8 cellular contexts compared by ENCODE assay signal in the genomic region with DNA sequence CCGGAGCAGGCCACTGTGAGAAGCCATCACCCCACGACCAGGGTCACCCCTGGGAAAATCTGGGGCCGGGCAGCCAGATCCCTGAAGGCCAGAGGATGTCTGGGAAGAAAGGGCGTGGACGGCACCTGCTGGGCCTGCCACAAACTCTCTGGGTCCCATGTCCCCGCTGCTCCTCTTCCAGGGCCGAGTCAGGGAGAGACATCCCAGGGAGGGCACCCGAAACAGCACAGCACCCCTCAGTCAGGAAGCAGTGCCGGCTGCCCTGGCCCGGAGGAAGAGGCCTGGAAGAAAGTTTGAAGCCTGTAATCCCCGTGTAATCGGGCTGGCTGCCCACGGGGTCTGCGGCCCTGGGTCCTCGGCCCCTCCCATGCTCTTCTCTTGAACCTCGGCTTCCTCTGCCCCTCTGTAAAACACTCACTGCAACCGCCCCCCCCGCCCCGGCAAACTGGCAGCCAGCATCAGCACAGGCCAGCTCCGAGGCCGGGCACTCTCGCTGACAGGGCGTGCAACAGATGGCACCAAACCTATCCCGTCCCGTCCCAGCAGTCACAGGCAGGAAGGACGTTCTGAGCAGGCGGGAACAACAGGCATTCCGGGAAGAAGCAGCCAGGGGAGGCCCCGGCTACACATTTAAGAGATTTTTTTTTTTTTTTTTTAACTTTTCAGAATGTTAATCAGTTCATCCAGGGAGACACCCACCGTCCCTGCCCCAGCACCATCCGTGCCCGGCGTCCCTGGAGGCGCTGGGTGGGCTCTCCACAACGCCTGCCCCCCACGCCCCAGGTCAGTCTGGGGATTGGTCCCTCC. TPM values are rescaled to one million over a fixed set of nuclear protein-coding genes. Genes with fewer than 3 reads are reported as not detected.
A peak's percentile ranks its signal among the peaks of the same experiment; 100 is the strongest.
DNase-seq lines count a peak whose midpoint lies in the region; ATAC-seq and TF ChIP-seq lines count a peak whose summit lies in the region.

No MANE protein-coding gene starts in this region.

- no peaks in the 10 kb centered on the region for H3K27me3 Mint-ChIP-seq in activated T-helper 17 cell treated with anti-CD3 and anti-CD28 coated beads, Interleukin-2, amount 50 U/mL, for 72 hours

- DNase-seq in A673 (ENCODE audit: low spot score) (peak; percentile 79), HK-2 (ENCODE audit: unreplicated experiment) (peak; percentile 77), occipital lobe (lab: John Stamatoyannopoulos, UW) (peak; percentile 17), NCI-H345 treated with DMSO at 0.1 percent for 48 hours (lab: John Stamatoyannopoulos, UW; ENCODE audit: unreplicated experiment) (no peak), HEK293T (ENCODE audit: extremely low spot score) (no peak)

- H3K9me3 Mint-ChIP-seq in activated T-helper 17 cell treated with anti-CD3 and anti-CD28 coated beads, Interleukin-2, amount 50 U/mL, for 72 hours, result no peaks in the 10 kb centered on the region

- BruUV-seq in A673 (replicated peaks; lab: Mats Ljungman, UMichigan), result TSS peak; percentile 39

- no peak for TF ChIP-seq POLR2A in gastroesophageal sphincter (IDR thresholded peaks at IDR 0.05)

- TF ChIP-seq EP300 in gastroesophageal sphincter (IDR thresholded peaks at IDR 0.05), result no peak

- peak overlapping the region; percentile 89 for H3K27ac Mint-ChIP-seq in activated T-helper 17 cell treated with anti-CD3 and anti-CD28 coated beads, Interleukin-2, amount 50 U/mL, for 72 hours

- WGBS in gastroesophageal sphincter (ENCODE audit: low coverage in 1 of 2), 2 donors, result 4% methylated on average over 5 to 20 of the region's 36 CpGs

- TF ChIP-seq CTCF in A673 (conservative IDR thresholded peaks at IDR 0.05; ENCODE audit: low read depth, low read length) (no peak), gastroesophageal sphincter (IDR thresholded peaks at IDR 0.05) (no peak)

- peak overlapping the region; percentile 76 for H3K4me3 Mint-ChIP-seq in activated T-helper 17 cell treated with anti-CD3 and anti-CD28 coated beads, Interleukin-2, amount 50 U/mL, for 72 hours

- ATAC-seq in activated T-helper 17 cell treated with anti-CD3 and anti-CD28 coated beads, Interleukin-2, amount 50 U/mL, for 72 hours (replicated peaks), result no peak
- ATAC-seq in gastroesophageal sphincter, result peak; percentile 53
- ATAC-seq in HG02885 (IDR thresholded peaks at IDR 0.05; ENCODE audit: poor library complexity, unreplicated experiment), result no peak

- H3K4me1 ChIP-seq in A673 (ENCODE audit: insufficient read depth, low read length, poor library complexity, severe bottlenecking), result peaks cover 42% of the 10 kb centered on the region
- H3K4me1 ChIP-seq in gastroesophageal sphincter, result peaks cover 0 to 67% (median 29%) of the 10 kb centered on the region in 3 donors

- CTCF ChIA-PET in A673 (lab: Charles Lee) (no interaction called here), HEK293T (lab: Yijun Ruan, JAX) (no interaction called here)

- intact Hi-C loops in A673 (cut with micrococcal nuclease; ENCODE audit: unreplicated experiment), result no loop called here

- peaks cover 13% of the 10 kb centered on the region for H3K4me1 Mint-ChIP-seq in activated T-helper 17 cell treated with anti-CD3 and anti-CD28 coated beads, Interleukin-2, amount 50 U/mL, for 72 hours

- peak overlapping the region; percentile 92 for H3K27ac ChIP-seq in A673 (ENCODE audit: low read depth, low read length, poor library complexity, severe bottlenecking)
- H3K27ac ChIP-seq in gastroesophageal sphincter, result peak overlapping the region; percentile 88 to 98 (median 95)

- H3K9me3 ChIP-seq in A673 (ENCODE audit: low read depth, low read length, poor library complexity, severe bottlenecking), result no peaks in the 10 kb centered on the region
- H3K9me3 ChIP-seq in gastroesophageal sphincter, result no peaks in the 10 kb centered on the region

- H3K36me3 ChIP-seq in A673 (ENCODE audit: insufficient read depth, low read length, poor library complexity, severe bottlenecking), result no peaks in the 10 kb centered on the region
- peaks cover 0 to 16% of the 10 kb centered on the region in 2 donors for H3K36me3 ChIP-seq in gastroesophageal sphincter

- H3K36me3 Mint-ChIP-seq in activated T-helper 17 cell treated with anti-CD3 and anti-CD28 coated beads, Interleukin-2, amount 50 U/mL, for 72 hours (ENCODE audit: low read depth), result peaks cover 5% of the 10 kb centered on the region

- peak overlapping the region; percentile 95 for H3K4me3 ChIP-seq in A673 (ENCODE audit: low read depth, low read length, poor library complexity, severe bottlenecking)
- H3K4me3 ChIP-seq in gastroesophageal sphincter, result peak overlapping the region; percentile 61 to 78

- POLR2A ChIA-PET in A673 (lab: Charles Lee; ENCODE audit: low non-redundant PET) (interaction anchor here (0.7 kb wide), 1 partner anchor 88 kb away, joined by 5 read pairs; no protein-coding TSS in a partner anchor), HEK293T (lab: Yijun Ruan, JAX) (no interaction called here)

- no peaks in the 10 kb centered on the region for H3K27me3 ChIP-seq in A673 (replicated peaks; ENCODE audit: insufficient read depth, low read depth, low read length, poor library complexity)
- H3K27me3 ChIP-seq in gastroesophageal sphincter, result no peaks in the 10 kb centered on the region

TF ChIP-seq in HEK293T, 16 proteins besides CTCF, POLR2A, EP300 and RAD21:
- TF ChIP-seq FOXM1 (IDR thresholded peaks at IDR 0.05; ENCODE audit: borderline replicate concordance) (no peak), NFRKB (IDR thresholded peaks at IDR 0.05) (no peak), ARNT (IDR thresholded peaks at IDR 0.05) (no peak), SUZ12 (IDR thresholded peaks at IDR 0.05) (no peak), TARDBP (IDR thresholded peaks at IDR 0.05) (no peak), SP1 (IDR thresholded peaks at IDR 0.05) (no peak), BHLHE40 (IDR thresholded peaks at IDR 0.05; ENCODE audit: borderline replicate concordance) (no peak), ZNF384 (IDR thresholded peaks at IDR 0.05) (no peak), L3MBTL2 (conservative IDR thresholded peaks at IDR 0.05) (no peak), CTBP1 (IDR thresholded peaks at IDR 0.05; ENCODE audit: borderline replicate concordance) (no peak), FOXK2 (IDR thresholded peaks at IDR 0.05) (no peak), FOXA1 (IDR thresholded peaks at IDR 0.05) (no peak), ELF4 (IDR thresholded peaks at IDR 0.05) (no peak), LEF1 (IDR thresholded peaks at IDR 0.05; ENCODE audit: borderline replicate concordance) (no peak), HDGF (IDR thresholded peaks at IDR 0.05; ENCODE audit: borderline replicate concordance) (no peak)
- TF ChIP-seq, protein P1, sequence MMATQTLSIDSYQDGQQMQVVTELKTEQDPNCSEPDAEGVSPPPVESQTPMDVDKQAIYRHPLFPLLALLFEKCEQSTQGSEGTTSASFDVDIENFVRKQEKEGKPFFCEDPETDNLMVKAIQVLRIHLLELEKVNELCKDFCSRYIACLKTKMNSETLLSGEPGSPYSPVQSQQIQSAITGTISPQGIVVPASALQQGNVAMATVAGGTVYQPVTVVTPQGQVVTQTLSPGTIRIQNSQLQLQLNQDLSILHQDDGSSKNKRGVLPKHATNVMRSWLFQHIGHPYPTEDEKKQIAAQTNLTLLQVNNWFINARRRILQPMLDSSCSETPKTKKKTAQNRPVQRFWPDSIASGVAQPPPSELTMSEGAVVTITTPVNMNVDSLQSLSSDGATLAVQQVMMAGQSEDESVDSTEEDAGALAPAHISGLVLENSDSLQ (IDR thresholded peaks at IDR 0.05), result no peak

RNA-seq across cellular contexts. Expression of a gene that starts 1.5 kb away (rescaled TPM):
- total RNA-seq in A673 (2021) (46.9 and 51.8 TPM in 2 replicates), gastroesophageal sphincter (10 to 100 TPM; 14.9 to 67.2 (median 20.9) TPM), occipital lobe (4.2 TPM)
- 100 to 1,000 TPM; 119 to 139 TPM for total RNA-seq in activated T-helper 17 cell treated with anti-CD3 and anti-CD28 coated beads, Interleukin-2, amount 50 U/mL, for 72 hours

RNA-seq across cellular contexts. Expression of a gene that starts 33.0 kb away (rescaled TPM):
- total RNA-seq in A673 (2021), result 64.9 and 73.2 TPM in 2 replicates
- 10 to 100 TPM; 77.0 to 86.6 TPM for total RNA-seq in activated T-helper 17 cell treated with anti-CD3 and anti-CD28 coated beads, Interleukin-2, amount 50 U/mL, for 72 hours
- 10 to 100 TPM; 56.8 to 80.7 (median 60.9) TPM for total RNA-seq in gastroesophageal sphincter
- total RNA-seq in occipital lobe, result 49.0 TPM

Comparison
In these comparisons a context has a peak if more than half of its experiments do, and no peak if none do; other contexts are left out.
1. DNase-seq: peak in A673 (single experiment), HK-2 (single experiment) and occipital lobe (single experiment); none in NCI-H345 treated with DMSO at 0.1 percent for 48 hours (single experiment) and HEK293T (single experiment).